In the genomic region with DNA sequence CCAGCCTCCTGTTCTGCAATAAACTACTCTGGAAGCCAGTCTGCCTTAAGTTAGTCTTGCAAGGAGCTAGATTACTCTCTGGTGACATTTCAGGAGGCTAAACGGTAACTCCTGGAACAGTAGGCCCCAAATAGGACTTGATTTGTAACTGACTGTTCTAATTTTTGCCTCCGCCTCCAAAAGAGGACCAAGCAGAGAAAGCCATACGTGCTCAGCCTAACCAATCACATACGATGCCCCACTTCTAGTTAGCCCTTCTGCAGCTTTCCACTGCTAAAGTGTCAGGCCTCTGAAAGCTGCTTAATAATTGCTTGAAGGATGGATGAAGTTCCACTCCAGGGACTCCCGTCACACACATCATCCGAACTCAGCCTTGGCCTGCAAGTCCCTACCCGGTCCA, we compare ENCODE assay signal across 8 cellular contexts. TPM values are rescaled to one million over a fixed set of nuclear protein-coding genes. Genes with fewer than 3 reads are reported as not detected.
DNase-seq lines count a peak whose midpoint lies in the region; ATAC-seq, FAIRE-seq and TF ChIP-seq lines count a peak whose summit lies in the region.

No MANE protein-coding gene starts in this region.

- H3K27me3 Mint-ChIP-seq in natural killer cell treated with Interleukin-12 subunit alpha and Interleukin-12 subunit beta and Interleukin-15 and Interleukin-18, amount 100 ng/mL, for 72 hours: no peaks in the 10 kb centered on the region

- no peak for ATAC-seq in natural killer cell treated with Interleukin-12 subunit alpha and Interleukin-12 subunit beta and Interleukin-15 and Interleukin-18, amount 100 ng/mL, for 72 hours
- ATAC-seq in HG02840 (IDR thresholded peaks at IDR 0.05; ENCODE audit: low FRiP score, unreplicated experiment): no peak

- peak overlapping the region; percentile 90 to 93 for H3K27ac Mint-ChIP-seq in natural killer cell treated with Interleukin-12 subunit alpha and Interleukin-12 subunit beta and Interleukin-15 and Interleukin-18, amount 100 ng/mL, for 72 hours

- FAIRE-seq in RCC 7860 (lab: Jason Lieb, UNC): no peak

- peak overlapping the region; percentile 99 for H2AFZ ChIP-seq in PC-9

- H3K27me3 ChIP-seq in GM06990 (replicated peaks; ENCODE audit: control insufficient read depth, insufficient read depth, low read length) (no peaks in the 10 kb centered on the region), PC-9 (ENCODE audit: insufficient read depth, low read depth) (no peaks in the 10 kb centered on the region), endocrine pancreas (ENCODE audit: control insufficient read depth, insufficient read depth, low read length) (no peaks in the 10 kb centered on the region)

- H3K36me3 Mint-ChIP-seq in natural killer cell treated with Interleukin-12 subunit alpha and Interleukin-12 subunit beta and Interleukin-15 and Interleukin-18, amount 100 ng/mL, for 72 hours: peaks cover 4% of the 10 kb centered on the region

- peak overlapping the region; percentile 69 for H3K27ac ChIP-seq in PC-9

- TSS peak; percentile 40 for BruUV-seq in PC-9 (replicated peaks; lab: Mats Ljungman, UMichigan)

- no peaks in the 10 kb centered on the region for H3K9me2 ChIP-seq in PC-9 (ENCODE audit: insufficient read depth)

- CTCF ChIA-PET in PC-9 (lab: Charles Lee): no interaction called here

- H4K20me1 ChIP-seq in PC-9 (ENCODE audit: insufficient read depth): no peaks in the 10 kb centered on the region

- POLR2A ChIA-PET in PC-9 (lab: Charles Lee; ENCODE audit: unreplicated experiment): interaction anchor here (0.6 to 0.7 kb wide), 2 partner anchors 80 to 110 kb away, joined by 3 to 7 read pairs; a partner anchor contains a TSS

- H3K9ac ChIP-seq in endocrine pancreas (ENCODE audit: control insufficient read depth, insufficient read depth, low read length): peak overlapping the region; percentile 99

- H3K4me3 ChIP-seq in GM06990 (replicated peaks; ENCODE audit: low read depth, low read length) (peak overlapping the region; percentile 88), PC-9 (peak overlapping the region; percentile 95), endocrine pancreas (ENCODE audit: control insufficient read depth, insufficient read depth, low read length) (peak overlapping the region; percentile 98)

- intact Hi-C loops in PC-9 (cut with micrococcal nuclease; ENCODE audit: unreplicated experiment): loop anchor here (2.0 to 5.0 kb wide), 2 partner anchors 111 to 194 kb away; a partner anchor contains a TSS

- no peaks in the 10 kb centered on the region for H3K9me3 Mint-ChIP-seq in natural killer cell treated with Interleukin-12 subunit alpha and Interleukin-12 subunit beta and Interleukin-15 and Interleukin-18, amount 100 ng/mL, for 72 hours

- DNase-seq in GM06990 (ENCODE audit: extremely low read depth, insufficient read length) (no peak), PC-9 (no peak), KG1 (lab: John Stamatoyannopoulos, UW) (no peak), NCI-H2029 treated with DMSO at 0.1 percent for 48 hours (lab: John Stamatoyannopoulos, UW) (no peak), RCC 7860 (ENCODE audit: low spot score) (no peak)
- DNase-seq in natural killer cell treated with Interleukin-12 subunit alpha and Interleukin-12 subunit beta and Interleukin-15 and Interleukin-18, amount 100 ng/mL, for 72 hours (ENCODE audit: low spot score): no peak

- TF ChIP-seq CTCF in GM06990 (IDR thresholded peaks at IDR 0.05; ENCODE audit: insufficient read depth, low read length, poor library complexity, severe bottlenecking): no peak
- TF ChIP-seq CTCF in PC-9 (conservative IDR thresholded peaks at IDR 0.05): no peak

- H3K4me1 Mint-ChIP-seq in natural killer cell treated with Interleukin-12 subunit alpha and Interleukin-12 subunit beta and Interleukin-15 and Interleukin-18, amount 100 ng/mL, for 72 hours (ENCODE audit: low read depth in 2 of 2): peaks cover 24 to 26% of the 10 kb centered on the region in 2 donors

- peak overlapping the region; percentile 97 for H3K4me2 ChIP-seq in PC-9

- H3K4me1 ChIP-seq in PC-9 (replicated peaks; ENCODE audit: insufficient read depth): peaks cover 17% of the 10 kb centered on the region; the same call in 1 of the 2 replicates
- peaks cover 12% of the 10 kb centered on the region for H3K4me1 ChIP-seq in endocrine pancreas (ENCODE audit: control insufficient read depth, insufficient read depth, low read length)

- H3K9me3 ChIP-seq in PC-9 (ENCODE audit: insufficient read depth, low read depth): no peaks in the 10 kb centered on the region
- H3K9me3 ChIP-seq in endocrine pancreas (ENCODE audit: control insufficient read depth, low read length): no peaks in the 10 kb centered on the region

- peak overlapping the region; percentile 89 for H3K4me3 Mint-ChIP-seq in natural killer cell treated with Interleukin-12 subunit alpha and Interleukin-12 subunit beta and Interleukin-15 and Interleukin-18, amount 100 ng/mL, for 72 hours

- peaks cover 32% of the 10 kb centered on the region for H3K79me2 ChIP-seq in PC-9 (ENCODE audit: low read depth)

- H3K36me3 ChIP-seq in GM06990 (ENCODE audit: control insufficient read depth, insufficient read depth, low read length) (peaks cover 10% of the 10 kb centered on the region), PC-9 (ENCODE audit: low read depth) (peaks cover 7% of the 10 kb centered on the region; the same call in 1 of the 2 replicates), endocrine pancreas (ENCODE audit: control insufficient read depth, insufficient read depth, low read length) (peaks cover 7% of the 10 kb centered on the region)

- H3F3A ChIP-seq in PC-9 (ENCODE audit: insufficient read depth, low read depth): no peaks in the 10 kb centered on the region; the same call in 1 of the 2 replicates

RNA-seq across cellular contexts. Expression of a gene that starts 0.7 kb away (rescaled TPM):
- 13.5 and 19.8 TPM in 2 replicates for total RNA-seq in PC-9 (2021)
- 10 to 100 TPM; 14.7 to 15.5 TPM for total RNA-seq in natural killer cell treated with Interleukin-12 subunit alpha and Interleukin-12 subunit beta and Interleukin-15 and Interleukin-18, amount 100 ng/mL, for 72 hours

RNA-seq across cellular contexts. Expression of a gene that starts 10.4 kb away (rescaled TPM):
- 0.55 and 3.9 TPM in 2 replicates for total RNA-seq in PC-9 (2021)
- 1 to 10 TPM; 1.0 to 2.0 TPM for total RNA-seq in natural killer cell treated with Interleukin-12 subunit alpha and Interleukin-12 subunit beta and Interleukin-15 and Interleukin-18, amount 100 ng/mL, for 72 hours

RNA-seq across cellular contexts. Expression of a gene that starts 39.1 kb away (rescaled TPM):
- total RNA-seq in PC-9 (2021): 84.0 and 94.2 TPM in 2 replicates
- total RNA-seq in natural killer cell treated with Interleukin-12 subunit alpha and Interleukin-12 subunit beta and Interleukin-15 and Interleukin-18, amount 100 ng/mL, for 72 hours: 100 to 1,000 TPM in 1 of 2 donors, 10 to 100 TPM in 1; 57.5 to 106 TPM

RNA-seq across cellular contexts. Expression of a gene that starts 49.9 kb away (rescaled TPM):
- total RNA-seq in PC-9 (2021): 30.6 and 51.6 TPM in 2 replicates
- 10 to 100 TPM; 40.0 to 40.6 TPM for total RNA-seq in natural killer cell treated with Interleukin-12 subunit alpha and Interleukin-12 subunit beta and Interleukin-15 and Interleukin-18, amount 100 ng/mL, for 72 hours
